10 cellular contexts compared by ENCODE assay signal in the genomic region with DNA sequence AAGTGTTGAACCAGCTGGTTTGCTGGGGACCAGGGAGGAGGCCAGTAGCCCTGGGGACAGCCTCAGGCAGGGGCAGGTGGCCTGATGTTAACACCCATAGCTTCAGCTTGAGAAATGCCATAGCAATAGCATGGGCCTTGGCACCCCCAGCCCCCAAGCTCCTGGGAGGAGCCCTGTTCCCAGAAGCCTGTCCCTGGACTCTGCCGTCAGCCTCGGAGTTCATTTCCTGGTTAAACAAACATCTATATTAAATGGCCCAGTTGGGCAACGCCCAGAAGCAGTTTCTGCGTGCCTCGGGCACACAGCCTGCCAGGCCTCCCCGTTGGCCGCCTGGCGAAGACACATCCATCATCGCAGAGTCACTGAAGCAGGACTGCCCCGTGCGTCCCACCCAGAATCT. TPM values are rescaled to one million over a fixed set of nuclear protein-coding genes. Genes with fewer than 3 reads are reported as not detected.
DNase-seq lines count a peak whose midpoint lies in the region; ATAC-seq and TF ChIP-seq lines count a peak whose summit lies in the region.
"Had no signal": no experiment of that assay in that cellular context is flagged by ENCODE, and none has a peak within 500 bp of the region (broad histone marks: within the 10 kb centered on the region; RNA-seq: fewer than 3 reads in every experiment).

No MANE protein-coding gene starts in this region.

- H3K9ac ChIP-seq in PC-3 (ENCODE audit: low read length) (no peak overlapping the region), parathyroid adenoma (no peak overlapping the region)

- H3K27ac ChIP-seq in PC-3 (ENCODE audit: low read length) (no peak overlapping the region), foreskin keratinocyte (no peak overlapping the region), parathyroid adenoma (peak overlapping the region; percentile 58)

- H3K36me3 ChIP-seq in PC-3 (ENCODE audit: low read depth, low read length) (no peaks in the 10 kb centered on the region), parathyroid adenoma (ENCODE audit: control insufficient read depth, insufficient read depth, low read length) (no peaks in the 10 kb centered on the region)

- no peak overlapping the region for H2AFZ ChIP-seq in PC-3 (ENCODE audit: low read length)
- H2AFZ ChIP-seq in parathyroid adenoma, result no peak overlapping the region

- H3K9me3 ChIP-seq in PC-3 (ENCODE audit: low read length) (no peaks in the 10 kb centered on the region), parathyroid adenoma (ENCODE audit: control insufficient read depth, low read length) (no peaks in the 10 kb centered on the region)

- H3K4me3 ChIP-seq in PC-3 (ENCODE audit: low read length) (no peak overlapping the region), parathyroid adenoma (ENCODE audit: low read depth, low read length) (no peak overlapping the region)

- H3K27me3 Mint-ChIP-seq in chondrocyte (ENCODE audit: low read depth), result peaks cover 23% of the 10 kb centered on the region

- no peaks in the 10 kb centered on the region for H3K9me2 ChIP-seq in PC-3 (replicated peaks; ENCODE audit: low read length)

- H3K4me2 ChIP-seq in PC-3 (ENCODE audit: low read length) (no peak overlapping the region), parathyroid adenoma (ENCODE audit: low read length) (no peak overlapping the region)

- ATAC-seq in PC-3, result peak; percentile 69
- ATAC-seq in foreskin keratinocyte, result peak; percentile 17
- ATAC-seq in GM21381 (IDR thresholded peaks at IDR 0.05; ENCODE audit: unreplicated experiment), result no peak

- intact Hi-C loops in PC-3 (cut with micrococcal nuclease), result loop anchor here (1.0 kb wide), 1 partner anchor 32 kb away; no protein-coding TSS in a partner anchor

- H4K20me1 ChIP-seq in PC-3 (ENCODE audit: low read length), result no peaks in the 10 kb centered on the region

- H3K4me3 Mint-ChIP-seq in chondrocyte (ENCODE audit: unreplicated experiment), result no peak overlapping the region

- no peaks in the 10 kb centered on the region for H3F3A ChIP-seq in PC-3 (ENCODE audit: low read length, unreplicated experiment)

- CTCF ChIA-PET in PC-3 (lab: Charles Lee), result no interaction called here

- H3K79me2 ChIP-seq in PC-3 (ENCODE audit: low read length) (no peaks in the 10 kb centered on the region), parathyroid adenoma (no peaks in the 10 kb centered on the region)

- no TSS peak for BruUV-seq in PC-3 (replicated peaks; lab: Mats Ljungman, UMichigan)

- H3K4me1 Mint-ChIP-seq in chondrocyte (ENCODE audit: low read depth), result no peaks in the 10 kb centered on the region

- H3K27me3 ChIP-seq in PC-3 (ENCODE audit: low read length), result peaks cover 27% of the 10 kb centered on the region
- H3K27me3 ChIP-seq in foreskin keratinocyte, result peaks cover 23% of the 10 kb centered on the region
- no peaks in the 10 kb centered on the region for H3K27me3 ChIP-seq in parathyroid adenoma (ENCODE audit: control insufficient read depth, insufficient read depth, low read length)

- no peaks in the 10 kb centered on the region for H3K9me3 Mint-ChIP-seq in chondrocyte (ENCODE audit: low read depth)

- peak; percentile 20 for DNase-seq in COLO668 (lab: John Stamatoyannopoulos, UW; ENCODE audit: unreplicated experiment)
- DNase-seq in PC-3, result peak; percentile 28
- no peak for DNase-seq in foreskin keratinocyte
- DNase-seq in D341Med (ENCODE audit: low spot score), result no peak
- DNase-seq in HPDE6-E6E7 (ENCODE audit: extremely low spot score), result no peak
- DNase-seq in chondrocyte (ENCODE audit: low spot score), result no peak
- DNase-seq: MV-4-11 had no signal

- H3K36me3 Mint-ChIP-seq in chondrocyte (ENCODE audit: low read depth), result no peaks in the 10 kb centered on the region

- TF ChIP-seq CTCF in PC-3 (conservative IDR thresholded peaks at IDR 0.05; ENCODE audit: low read depth, low read length) (no peak), foreskin keratinocyte (conservative IDR thresholded peaks at IDR 0.05) (no peak), parathyroid adenoma (IDR thresholded peaks at IDR 0.05) (no peak), chondrocyte (IDR thresholded peaks at IDR 0.05) (no peak)

- POLR2A ChIA-PET in PC-3 (lab: Charles Lee; ENCODE audit: unreplicated experiment), result no interaction called here

- H3K27ac Mint-ChIP-seq in chondrocyte (ENCODE audit: unreplicated experiment), result no peak overlapping the region

- H3K4me1 ChIP-seq in PC-3 (ENCODE audit: insufficient read depth, low read length), result no peaks in the 10 kb centered on the region
- H3K4me1 ChIP-seq in foreskin keratinocyte, result no peaks in the 10 kb centered on the region
- H3K4me1 ChIP-seq in parathyroid adenoma, result no peaks in the 10 kb centered on the region

RNA-seq across cellular contexts. Expression of gene FGD5, which starts 58.2 kb away (rescaled TPM):
- not detected in 2 replicates for total RNA-seq in PC-3 (2014; rRNA removed)
- total RNA-seq in foreskin keratinocyte, result not detected in 2 replicates
- polyA plus RNA-seq in foreskin keratinocyte, result not detected in 2 replicates
- 0.22 to 0.46 TPM (median 0.28 TPM) in 3 replicates for total RNA-seq in chondrocyte
- total RNA-seq: myocyte had no signal

Comparison
In these comparisons a context has a peak if more than half of its experiments do, and no peak if none do; other contexts are left out.
1. DNase-seq: peak in COLO668 (single experiment) and PC-3 (single experiment); none in foreskin keratinocyte (0 of 2), D341Med (single experiment), HPDE6-E6E7 (single experiment) and chondrocyte (single experiment).